In genomic region chr18:35716169-35716831, GRCh38 we compare ENCODE assay signal across 1 cellular context.
TF ChIP-seq lines count a peak whose summit lies in the region.

No MANE protein-coding gene starts in this region.

TF ChIP-seq in HepG2, 621 proteins besides CTCF, POLR2A, EP300 and RAD21 (continued from another document and continues in another):
- TF ChIP-seq ZNF275 (CRISPR knock-in tag; IDR thresholded peaks at IDR 0.05; ENCODE audit: borderline replicate concordance): no peak
- TF ChIP-seq ZNF281 (CRISPR knock-in tag; IDR thresholded peaks at IDR 0.05; ENCODE audit: borderline replicate concordance): no peak; the same call in 1 of the 2 replicates
- TF ChIP-seq PATZ1 (CRISPR knock-in tag; IDR thresholded peaks at IDR 0.05): peak; percentile 54; the same call in 1 of the 2 replicates
- TF ChIP-seq HNF4G (IDR thresholded peaks at IDR 0.05; ENCODE audit: borderline replicate concordance, low read depth, low read length): peak; percentile 78
- peak; percentile 79; the same call in 1 of the 2 replicates for TF ChIP-seq HNF4G (CRISPR knock-in tag; IDR thresholded peaks at IDR 0.05; ENCODE audit: borderline replicate concordance, low read depth)
- peak; percentile 91 for TF ChIP-seq NCOA2 (CRISPR knock-in tag; IDR thresholded peaks at IDR 0.05)
- TF ChIP-seq IKZF5 (CRISPR knock-in tag; IDR thresholded peaks at IDR 0.05): peak; percentile 96
- TF ChIP-seq ZNF644 (CRISPR knock-in tag; IDR thresholded peaks at IDR 0.05; ENCODE audit: low read depth): peak; percentile 53
- no peak for TF ChIP-seq ZNF784 (CRISPR knock-in tag; IDR thresholded peaks at IDR 0.05; ENCODE audit: borderline replicate concordance)
- peak; percentile 71; the same call in 1 of the 2 replicates for TF ChIP-seq RORA (CRISPR knock-in tag; IDR thresholded peaks at IDR 0.05)
- TF ChIP-seq FOXJ3 (CRISPR knock-in tag; IDR thresholded peaks at IDR 0.05; ENCODE audit: borderline replicate concordance): peak; percentile 76; the same call in 1 of the 2 replicates
- no peak for TF ChIP-seq CSRNP1 (CRISPR knock-in tag; IDR thresholded peaks at IDR 0.05)
- 0 out of 2 replicates have a peak, but pooled peaks have one; percentile 31 for TF ChIP-seq RERE (CRISPR knock-in tag; IDR thresholded peaks at IDR 0.05; ENCODE audit: low read depth)
- TF ChIP-seq CEBPB (IDR thresholded peaks at IDR 0.05; ENCODE audit: borderline replicate concordance, low read depth, low read length): no peak
- TF ChIP-seq NR2F1 (CRISPR knock-in tag; IDR thresholded peaks at IDR 0.05): peak; percentile 72 to 83
- TF ChIP-seq HNF1B (CRISPR knock-in tag; IDR thresholded peaks at IDR 0.05): peak; percentile 69
- TF ChIP-seq GMEB1 (CRISPR knock-in tag; IDR thresholded peaks at IDR 0.05; ENCODE audit: borderline replicate concordance): 0 out of 2 replicates have a peak, but pooled peaks have one; percentile 16
- TF ChIP-seq HNF4A (CRISPR knock-in tag; IDR thresholded peaks at IDR 0.05): peak; percentile 92
- TF ChIP-seq PAXIP1 (CRISPR knock-in tag; conservative IDR thresholded peaks at IDR 0.05): peak; percentile 95
- TF ChIP-seq ARID3A (IDR thresholded peaks at IDR 0.05; ENCODE audit: low read depth, low read length): peak; percentile 52; the same call in 1 of the 2 replicates
- peak; percentile 70; the same call in 1 of the 2 replicates for TF ChIP-seq ATF1 (CRISPR knock-in tag; IDR thresholded peaks at IDR 0.05)
- peak; percentile 98 for TF ChIP-seq MED1 (CRISPR knock-in tag; IDR thresholded peaks at IDR 0.05)
